In genomic region chr13:108915634-108916497, GRCh38 we compare ENCODE assay signal across 8 cellular contexts.
A peak's percentile ranks its signal among the peaks of the same experiment; 100 is the strongest.
DNase-seq lines count a peak whose midpoint lies in the region; ATAC-seq and TF ChIP-seq lines count a peak whose summit lies in the region.

No MANE protein-coding gene starts in this region.

- peak overlapping the region in 2 of 4 experiments; percentile 9 to 32 for H3K4me3 ChIP-seq in fibroblast of lung (replicated peaks in 1 of 4; ENCODE audit: control extremely low read depth in 1 of 4, insufficient read depth in 1 of 4, low read depth in 3 of 4, low read length in 4 of 4)

- no peak overlapping the region for H3K4me3 Mint-ChIP-seq in nephron progenitor cell
- peak overlapping the region; percentile 87 for H3K4me3 Mint-ChIP-seq in stimulated activated naive CD8-positive, alpha-beta T cell treated with anti-CD3 and anti-CD28 coated beads, Interleukin-15, amount 100 ng/mL, for 72 hours

- no peaks in the 10 kb centered on the region for H3K9me3 ChIP-seq in fibroblast of lung (ENCODE audit: control insufficient read depth, insufficient read depth, low read depth, low read length)

- H3K27ac Mint-ChIP-seq in nephron progenitor cell: no peak overlapping the region
- H3K27ac Mint-ChIP-seq in stimulated activated naive CD8-positive, alpha-beta T cell treated with anti-CD3 and anti-CD28 coated beads, Interleukin-15, amount 100 ng/mL, for 72 hours: peak overlapping the region; percentile 98 to 99

- TF ChIP-seq CTCF in fibroblast of lung (conservative IDR thresholded peaks at IDR 0.05 in 1 of 2, IDR thresholded peaks at IDR 0.05 in 1 of 2; ENCODE audit: low read depth in 1 of 2, low read length in 2 of 2) (no peak), nephron progenitor cell (IDR thresholded peaks at IDR 0.05) (no peak)

- no peak overlapping the region for H2AFZ ChIP-seq in fibroblast of lung (ENCODE audit: low read length)

- no peak overlapping the region for H3K9ac ChIP-seq in fibroblast of lung (ENCODE audit: insufficient read depth, low read length)

- peak; percentile 94 for ATAC-seq in HG02943 (IDR thresholded peaks at IDR 0.05; ENCODE audit: low read depth, unreplicated experiment)
- ATAC-seq in stimulated activated naive CD8-positive, alpha-beta T cell treated with anti-CD3 and anti-CD28 coated beads, Interleukin-15, amount 100 ng/mL, for 72 hours: peak; percentile 95

- H3K4me2 ChIP-seq in fibroblast of lung (ENCODE audit: extremely low read depth, insufficient read depth, low read length): peak overlapping the region; percentile 63

- H3K27ac ChIP-seq in fibroblast of lung (ENCODE audit: insufficient read depth, low read length): no peak overlapping the region

- no peaks in the 10 kb centered on the region for H3K36me3 ChIP-seq in fibroblast of lung (ENCODE audit: control insufficient read depth, insufficient read depth, low read length)

- H4K20me1 ChIP-seq in fibroblast of lung (ENCODE audit: control insufficient read depth, extremely low read depth, insufficient read depth, low read length): no peaks in the 10 kb centered on the region

- H3K27me3 ChIP-seq in fibroblast of lung (ENCODE audit: control insufficient read depth, insufficient read depth, low read length): no peaks in the 10 kb centered on the region

- H3K9me3 Mint-ChIP-seq in nephron progenitor cell: no peaks in the 10 kb centered on the region
- no peaks in the 10 kb centered on the region for H3K9me3 Mint-ChIP-seq in stimulated activated naive CD8-positive, alpha-beta T cell treated with anti-CD3 and anti-CD28 coated beads, Interleukin-15, amount 100 ng/mL, for 72 hours

- DNase-seq in NCI-H748 (lab: John Stamatoyannopoulos, UW; ENCODE audit: unreplicated experiment): peak; percentile 41
- no peak for DNase-seq in NCI-H748 treated with DMSO at 0.1 percent for 48 hours (lab: John Stamatoyannopoulos, UW)
- DNase-seq in NCI-H69 (lab: John Stamatoyannopoulos, UW): peak; percentile 59
- DNase-seq in activated T-cell treated with anti-CD3 and anti-CD28 coated beads for 24 hours (ENCODE audit: low read depth): peak; percentile 73
- peak; percentile 90 to 96 for DNase-seq in fibroblast of lung (ENCODE audit: low read depth in 2 of 2)
- peak; percentile 18 for DNase-seq in nephron progenitor cell
- DNase-seq in stimulated activated naive CD8-positive, alpha-beta T cell treated with anti-CD3 and anti-CD28 coated beads, Interleukin-15, amount 100 ng/mL, for 72 hours: peak; percentile 75 to 85

- peaks cover 16% of the 10 kb centered on the region for H3K4me1 Mint-ChIP-seq in nephron progenitor cell
- peaks cover 18% of the 10 kb centered on the region for H3K4me1 Mint-ChIP-seq in stimulated activated naive CD8-positive, alpha-beta T cell treated with anti-CD3 and anti-CD28 coated beads, Interleukin-15, amount 100 ng/mL, for 72 hours

- no peaks in the 10 kb centered on the region for H3K36me3 Mint-ChIP-seq in nephron progenitor cell (ENCODE audit: low read depth)

- H3K79me2 ChIP-seq in fibroblast of lung (ENCODE audit: control insufficient read depth, insufficient read depth, low read length): no peaks in the 10 kb centered on the region

- peaks cover 3% of the 10 kb centered on the region for H3K4me1 ChIP-seq in fibroblast of lung (ENCODE audit: control insufficient read depth, extremely low read depth, insufficient read depth, low read length)

- peaks cover 4% of the 10 kb centered on the region for H3K27me3 Mint-ChIP-seq in nephron progenitor cell (ENCODE audit: low read depth, poor library complexity)
- peaks cover 22% of the 10 kb centered on the region for H3K27me3 Mint-ChIP-seq in stimulated activated naive CD8-positive, alpha-beta T cell treated with anti-CD3 and anti-CD28 coated beads, Interleukin-15, amount 100 ng/mL, for 72 hours
